In the genomic region with DNA sequence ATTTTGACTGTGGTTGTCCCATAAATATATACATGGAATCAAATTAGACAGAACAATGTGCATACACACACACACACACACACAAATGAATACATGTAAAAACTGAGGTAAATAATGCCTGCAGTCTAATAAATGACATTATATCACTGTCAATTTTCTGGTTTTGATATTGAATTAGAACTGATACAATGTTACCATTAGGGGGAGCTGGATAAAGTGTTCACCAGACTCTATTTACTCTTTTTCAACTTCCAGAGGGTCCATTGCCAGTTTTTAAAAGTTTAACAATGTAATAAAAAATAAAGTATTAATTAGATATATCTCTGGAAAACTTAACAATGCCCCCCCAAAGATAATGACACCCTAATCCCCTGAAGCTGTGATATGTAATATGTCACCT, we compare ENCODE assay signal across 26 cellular contexts.
DNase-seq lines count a peak whose midpoint lies in the region; ATAC-seq and TF ChIP-seq lines count a peak whose summit lies in the region.
"Had no signal": no experiment of that assay in that cellular context is flagged by ENCODE, and none has a peak within 500 bp of the region (broad histone marks: within the 10 kb centered on the region; RNA-seq: fewer than 3 reads in every experiment).

No MANE protein-coding gene starts in this region.

- intact Hi-C loops in ascending aorta (cut with DNase I): no loop called here

- H3K9me3 ChIP-seq in DND-41 (ENCODE audit: insufficient read depth, low read length, severe bottlenecking): no peaks in the 10 kb centered on the region
- no peaks in the 10 kb centered on the region for H3K9me3 ChIP-seq in OCI-LY3 (ENCODE audit: insufficient read depth, low read length)
- H3K9me3 ChIP-seq in ascending aorta: no peaks in the 10 kb centered on the region
- H3K9me3 ChIP-seq: left ventricle myocardium inferior, psoas muscle, upper lobe of left lung had no signal

- H3K27me3 ChIP-seq in DND-41 (ENCODE audit: insufficient read depth, low read length, poor library complexity) (no peaks in the 10 kb centered on the region), OCI-LY3 (ENCODE audit: low read depth, low read length) (no peaks in the 10 kb centered on the region), ascending aorta (no peaks in the 10 kb centered on the region)
- H3K27me3 ChIP-seq: dorsolateral prefrontal cortex, upper lobe of left lung had no signal

- H3K9me3 Mint-ChIP-seq in activated CD8-positive, alpha-beta memory T cell treated with anti-CD3 and anti-CD28 coated beads, Interleukin-2, amount 10 ng/mL, durations not matched to agents 7 days and 5 days (ENCODE audit: low read depth): no peaks in the 10 kb centered on the region
- H3K9me3 Mint-ChIP-seq: activated CD4-positive, alpha-beta memory T cell treated with anti-CD3 and anti-CD28 coated beads, Interleukin-2, amount 10 ng/mL, durations not matched to agents 7 days and 5 days; naive B cell; stimulated activated naive B cell treated with anti-CD40 and anti-IgM and Interleukin-4, amounts not matched to agents 10 μg/mL and 1 μg/mL and 100 μg/mL, for 72 hours had no signal

- H2AFZ ChIP-seq in DND-41 (ENCODE audit: low read depth, low read length) (no peak overlapping the region), OCI-LY3 (ENCODE audit: low read depth, low read length) (no peak overlapping the region)

- CTCF ChIA-PET in activated CD8-positive, alpha-beta memory T cell treated with anti-CD3 and anti-CD28 coated beads, Interleukin-2, amount 10 ng/mL, durations not matched to agents 7 days and 5 days (lab: Charles Lee): no interaction called here

- no peaks in the 10 kb centered on the region for H3K36me3 ChIP-seq in DND-41 (ENCODE audit: insufficient read depth, low read length)
- H3K36me3 ChIP-seq in OCI-LY3 (replicated peaks; ENCODE audit: low read depth, low read length): no peaks in the 10 kb centered on the region
- no peaks in the 10 kb centered on the region for H3K36me3 ChIP-seq in ascending aorta
- H3K36me3 ChIP-seq: left ventricle myocardium inferior, upper lobe of left lung had no signal

- H3K79me2 ChIP-seq in DND-41 (ENCODE audit: insufficient read depth, low read length) (no peaks in the 10 kb centered on the region), OCI-LY3 (ENCODE audit: low read length) (no peaks in the 10 kb centered on the region)

- H3K36me3 Mint-ChIP-seq in activated CD8-positive, alpha-beta memory T cell treated with anti-CD3 and anti-CD28 coated beads, Interleukin-2, amount 10 ng/mL, durations not matched to agents 7 days and 5 days: no peaks in the 10 kb centered on the region
- H3K36me3 Mint-ChIP-seq: activated naive CD8-positive, alpha-beta T cell treated with anti-CD3 and anti-CD28 coated beads, Interleukin-2, amount 10 ng/mL, durations not matched to agents 7 days and 5 days; naive B cell; stimulated activated naive B cell treated with anti-CD40 and anti-IgM and Interleukin-4, amounts not matched to agents 10 μg/mL and 1 μg/mL and 100 μg/mL, for 72 hours had no signal

- no peak for DNase-seq in DND-41
- DNase-seq in choroid plexus epithelial cell (ENCODE audit: low read depth): no peak
- no peak for DNase-seq in retinal pigment epithelial cell (ENCODE audit: low read depth)
- no peak for DNase-seq in ascending aorta (ENCODE audit: low spot score in 2 of 2)
- no peak for DNase-seq in activated CD8-positive, alpha-beta memory T cell treated with anti-CD3 and anti-CD28 coated beads, Interleukin-2, amount 10 ng/mL, durations not matched to agents 7 days and 5 days
- DNase-seq: activated CD4-positive, alpha-beta memory T cell treated with anti-CD3 and anti-CD28 coated beads, Interleukin-2, amount 10 ng/mL, durations not matched to agents 7 days and 5 days; activated CD4-positive, alpha-beta T cell treated with anti-CD3 and anti-CD28 coated beads for 1 hour; activated effector memory CD4-positive, alpha-beta T cell treated with anti-CD3 and anti-CD28 coated beads, Interleukin-2, amount 50 U/mL, for 16 hours; activated naive CD8-positive, alpha-beta T cell treated with anti-CD3 and anti-CD28 coated beads, Interleukin-2, amount 10 ng/mL, durations not matched to agents 7 days and 5 days; dorsolateral prefrontal cortex; GDM1; islet precursor cell; left ventricle myocardium inferior; MV-4-11; naive B cell; NCI-H1694; NCI-H526 treated with DMSO at 0.1 percent for 48 hours; nucleus accumbens; psoas muscle; RPMI8226; stimulated activated naive B cell treated with anti-CD40 and anti-IgM and Interleukin-4, amounts not matched to agents 10 μg/mL and 1 μg/mL and 100 μg/mL, for 72 hours; T-helper 17 cell; upper lobe of left lung had no signal

- no peaks in the 10 kb centered on the region for H3K27me3 Mint-ChIP-seq in activated CD8-positive, alpha-beta memory T cell treated with anti-CD3 and anti-CD28 coated beads, Interleukin-2, amount 10 ng/mL, durations not matched to agents 7 days and 5 days
- H3K27me3 Mint-ChIP-seq: activated CD4-positive, alpha-beta memory T cell treated with anti-CD3 and anti-CD28 coated beads, Interleukin-2, amount 10 ng/mL, durations not matched to agents 7 days and 5 days; activated naive CD8-positive, alpha-beta T cell treated with anti-CD3 and anti-CD28 coated beads, Interleukin-2, amount 10 ng/mL, durations not matched to agents 7 days and 5 days; naive B cell; stimulated activated naive B cell treated with anti-CD40 and anti-IgM and Interleukin-4, amounts not matched to agents 10 μg/mL and 1 μg/mL and 100 μg/mL, for 72 hours; T-helper 17 cell had no signal

- ATAC-seq in DND-41 (ENCODE audit: insufficient read depth, low read depth) (no peak), GM18520 (IDR thresholded peaks at IDR 0.05; ENCODE audit: unreplicated experiment) (no peak)
- ATAC-seq in activated CD8-positive, alpha-beta memory T cell treated with anti-CD3 and anti-CD28 coated beads, Interleukin-2, amount 10 ng/mL, durations not matched to agents 7 days and 5 days: no peak
- ATAC-seq: psoas muscle; stimulated activated naive B cell treated with anti-CD40 and anti-IgM and Interleukin-4, amounts not matched to agents 10 μg/mL and 1 μg/mL and 100 μg/mL, for 72 hours; T-helper 17 cell had no signal

- no peak overlapping the region for H3K27ac ChIP-seq in DND-41 (ENCODE audit: low read length)
- H3K27ac ChIP-seq in OCI-LY3 (ENCODE audit: low read length): no peak overlapping the region
- no peak overlapping the region for H3K27ac ChIP-seq in ascending aorta
- H3K27ac ChIP-seq: dorsolateral prefrontal cortex, KMS-11, left ventricle myocardium inferior, psoas muscle, upper lobe of left lung had no signal

- no peak overlapping the region for H3K4me2 ChIP-seq in DND-41 (ENCODE audit: insufficient read depth, low read length)
- H3K4me2 ChIP-seq in OCI-LY3 (ENCODE audit: low read length): peak overlapping the region; percentile 32; the same call in 1 of the 2 replicates
- H3K4me2 ChIP-seq: KMS-11 had no signal

- H3K4me3 Mint-ChIP-seq in activated CD8-positive, alpha-beta memory T cell treated with anti-CD3 and anti-CD28 coated beads, Interleukin-2, amount 10 ng/mL, durations not matched to agents 7 days and 5 days: no peak overlapping the region
- H3K4me3 Mint-ChIP-seq: activated CD4-positive, alpha-beta memory T cell treated with anti-CD3 and anti-CD28 coated beads, Interleukin-2, amount 10 ng/mL, durations not matched to agents 7 days and 5 days; activated naive CD8-positive, alpha-beta T cell treated with anti-CD3 and anti-CD28 coated beads, Interleukin-2, amount 10 ng/mL, durations not matched to agents 7 days and 5 days; naive B cell; stimulated activated naive B cell treated with anti-CD40 and anti-IgM and Interleukin-4, amounts not matched to agents 10 μg/mL and 1 μg/mL and 100 μg/mL, for 72 hours; T-helper 17 cell had no signal

- H4K20me1 ChIP-seq in DND-41 (ENCODE audit: insufficient read depth, low read length) (no peaks in the 10 kb centered on the region), OCI-LY3 (ENCODE audit: insufficient read depth, low read length) (no peaks in the 10 kb centered on the region)

- H3K27ac Mint-ChIP-seq in activated CD8-positive, alpha-beta memory T cell treated with anti-CD3 and anti-CD28 coated beads, Interleukin-2, amount 10 ng/mL, durations not matched to agents 7 days and 5 days: no peak overlapping the region
- H3K27ac Mint-ChIP-seq: activated CD4-positive, alpha-beta memory T cell treated with anti-CD3 and anti-CD28 coated beads, Interleukin-2, amount 10 ng/mL, durations not matched to agents 7 days and 5 days; activated naive CD8-positive, alpha-beta T cell treated with anti-CD3 and anti-CD28 coated beads, Interleukin-2, amount 10 ng/mL, durations not matched to agents 7 days and 5 days; naive B cell; stimulated activated naive B cell treated with anti-CD40 and anti-IgM and Interleukin-4, amounts not matched to agents 10 μg/mL and 1 μg/mL and 100 μg/mL, for 72 hours; T-helper 17 cell had no signal

- TF ChIP-seq CTCF in DND-41 (IDR thresholded peaks at IDR 0.05; ENCODE audit: borderline replicate concordance, extremely low read depth, low read length, poor library complexity, severe bottlenecking) (peak; percentile 22), OCI-LY3 (IDR thresholded peaks at IDR 0.05; ENCODE audit: low read depth, low read length) (peak; percentile 33), choroid plexus epithelial cell (conservative IDR thresholded peaks at IDR 0.05; ENCODE audit: low read depth, low read length) (peak; percentile 40), retinal pigment epithelial cell (conservative IDR thresholded peaks at IDR 0.05; ENCODE audit: low read depth, low read length) (peak; percentile 26), ascending aorta (IDR thresholded peaks at IDR 0.05) (no peak)

- no peaks in the 10 kb centered on the region for H3K4me1 ChIP-seq in DND-41 (ENCODE audit: insufficient read depth, low read length)
- H3K4me1 ChIP-seq in OCI-LY3 (ENCODE audit: low read length): no peaks in the 10 kb centered on the region
- no peaks in the 10 kb centered on the region for H3K4me1 ChIP-seq in ascending aorta
- H3K4me1 ChIP-seq: left ventricle myocardium inferior, psoas muscle, upper lobe of left lung had no signal

- H3K9ac ChIP-seq in DND-41 (ENCODE audit: low read depth, low read length) (no peak overlapping the region), OCI-LY3 (ENCODE audit: low read length) (no peak overlapping the region)
- H3K9ac ChIP-seq: KMS-11 had no signal

- H3K4me3 ChIP-seq in DND-41 (ENCODE audit: low read depth in 1 of 2, low read length in 2 of 2) (no peak overlapping the region), OCI-LY3 (ENCODE audit: low read length) (no peak overlapping the region), choroid plexus epithelial cell (ENCODE audit: low read depth, low read length) (no peak overlapping the region), retinal pigment epithelial cell (ENCODE audit: low read length) (no peak overlapping the region), ascending aorta (no peak overlapping the region)
- H3K4me3 ChIP-seq: dorsolateral prefrontal cortex, left ventricle myocardium inferior, psoas muscle, upper lobe of left lung had no signal

- H3K4me1 Mint-ChIP-seq in activated CD8-positive, alpha-beta memory T cell treated with anti-CD3 and anti-CD28 coated beads, Interleukin-2, amount 10 ng/mL, durations not matched to agents 7 days and 5 days: no peaks in the 10 kb centered on the region
- H3K4me1 Mint-ChIP-seq: activated CD4-positive, alpha-beta memory T cell treated with anti-CD3 and anti-CD28 coated beads, Interleukin-2, amount 10 ng/mL, durations not matched to agents 7 days and 5 days; activated naive CD8-positive, alpha-beta T cell treated with anti-CD3 and anti-CD28 coated beads, Interleukin-2, amount 10 ng/mL, durations not matched to agents 7 days and 5 days; naive B cell; stimulated activated naive B cell treated with anti-CD40 and anti-IgM and Interleukin-4, amounts not matched to agents 10 μg/mL and 1 μg/mL and 100 μg/mL, for 72 hours; T-helper 17 cell had no signal

Comparison
In these comparisons a context has a peak if more than half of its experiments do, and no peak if none do; other contexts are left out.
1. CTCF ChIP-seq: peak in DND-41 (single experiment), OCI-LY3 (single experiment), choroid plexus epithelial cell (single experiment) and retinal pigment epithelial cell (single experiment); none in ascending aorta (0 of 3).